Comparison of ENCODE assay signal across 2 cellular contexts in genomic region chr15:32366492-32366891, GRCh38. TPM values are rescaled to one million over a fixed set of nuclear protein-coding genes. Genes with fewer than 3 reads are reported as not detected.
"Had no signal": no experiment of that assay in that cellular context is flagged by ENCODE, and none has a peak within 500 bp of the region (broad histone marks: within the 10 kb centered on the region; RNA-seq: fewer than 3 reads in every experiment).

No MANE protein-coding gene starts in this region.

RNA-seq across cellular contexts. Expression of gene GOLGA8K, which starts 36.6 kb away (rescaled TPM):
- total RNA-seq: H4, HT-29 had no signal
